ENCODE assay signal across 28 cellular contexts in genomic region chr7:73345538-73345937, GRCh38. TPM values are rescaled to one million over a fixed set of nuclear protein-coding genes. Genes with fewer than 3 reads are reported as not detected.
"Had no signal": no experiment of that assay in that cellular context is flagged by ENCODE, and none has a peak within 500 bp of the region (broad histone marks: within the 10 kb centered on the region; RNA-seq: fewer than 3 reads in every experiment).

No MANE protein-coding gene starts in this region.

- H3K9ac ChIP-seq: parathyroid adenoma had no signal

- H3K36me3 Mint-ChIP-seq: immature natural killer cell, natural killer cell, T-cell had no signal

- H3K27ac ChIP-seq: lower lobe of right lung, parathyroid adenoma, suprapubic skin, tibial artery, upper lobe of right lung had no signal

- FAIRE-seq: bronchial epithelial cell, kidney had no signal

- DNase-seq: activated B cell treated with CpG ODN at 0.5 μM for 24 hours; activated CD4-positive, alpha-beta T cell treated with anti-CD3 and anti-CD28 coated beads, Interleukin-2, amount 50 U/mL, for 1 hour; activated CD8-positive, alpha-beta T cell treated with anti-CD3 and anti-CD28 coated beads for 36 hours; activated gamma-delta T cell treated with Interleukin-2 at 50 U/mL for 16 hours; activated naive CD4-positive, alpha-beta T cell treated with anti-CD3 and anti-CD28 coated beads, Interleukin-2, amount 50 U/mL, for 16 hours; activated T-cell treated with anti-CD3 and anti-CD28 coated beads, Interleukin-2, amount 50 U/mL, for 4 hours; endodermal cell; foreskin fibroblast; head of caudate nucleus; hypothalamus; immature natural killer cell; kidney; lower lobe of right lung; mesenchymal stem cell; natural killer cell; right cardiac atrium; stimulated activated naive CD4-positive, alpha-beta T cell; T-cell; tibial artery; upper lobe of right lung had no signal

- H3K9me3 ChIP-seq: lower lobe of right lung, suprapubic skin, tibial artery, upper lobe of right lung had no signal

- H3K36me3 ChIP-seq: lower lobe of right lung, suprapubic skin, tibial artery, upper lobe of right lung had no signal

- H3K79me2 ChIP-seq: parathyroid adenoma had no signal

- H3K4me1 ChIP-seq: lower lobe of right lung, parathyroid adenoma, upper lobe of right lung had no signal

- H3K27ac Mint-ChIP-seq: activated B cell treated with CpG ODN at 0.5 μM for 24 hours; activated CD8-positive, alpha-beta T cell treated with anti-CD3 and anti-CD28 coated beads for 36 hours; activated T-helper 17 cell treated with anti-CD3 and anti-CD28 coated beads, Interleukin-2, amount 50 U/mL, for 72 hours; dendritic cell treated with granulocyte-macrophage colony-stimulating factor and Interleukin-4, amounts not matched to agents 40 ng/mL and 50 ng/mL, for 4 days; endodermal cell; immature natural killer cell; natural killer cell; T-cell had no signal

- H3K4me3 Mint-ChIP-seq: activated B cell treated with CpG ODN at 0.5 μM for 24 hours; activated CD8-positive, alpha-beta T cell treated with anti-CD3 and anti-CD28 coated beads for 36 hours; activated T-cell treated with anti-CD3 and anti-CD28 coated beads, Interleukin-2, amount 50 U/mL, for 4 hours; activated T-helper 17 cell treated with anti-CD3 and anti-CD28 coated beads, Interleukin-2, amount 50 U/mL, for 72 hours; central memory CD8-positive, alpha-beta T cell; dendritic cell treated with granulocyte-macrophage colony-stimulating factor and Interleukin-4, amounts not matched to agents 40 ng/mL and 50 ng/mL, for 4 days; endodermal cell; immature natural killer cell; natural killer cell; T-cell had no signal

- H3K27me3 ChIP-seq: upper lobe of right lung had no signal

- H2AFZ ChIP-seq: parathyroid adenoma had no signal

- H3K4me1 Mint-ChIP-seq: activated B cell treated with CpG ODN at 0.5 μM for 24 hours; activated T-helper 17 cell treated with anti-CD3 and anti-CD28 coated beads, Interleukin-2, amount 50 U/mL, for 72 hours; central memory CD8-positive, alpha-beta T cell; immature natural killer cell; natural killer cell; T-cell had no signal

- ATAC-seq: activated CD8-positive, alpha-beta T cell treated with anti-CD3 and anti-CD28 coated beads for 36 hours; activated T-cell treated with anti-CD3 and anti-CD28 coated beads, Interleukin-2, amount 50 U/mL, for 4 hours; activated T-helper 17 cell treated with anti-CD3 and anti-CD28 coated beads, Interleukin-2, amount 50 U/mL, for 72 hours; esophagus mucosa; lower lobe of right lung; natural killer cell; right cardiac atrium; T-cell; upper lobe of right lung had no signal

- H3K9me3 Mint-ChIP-seq: activated B cell treated with CpG ODN at 0.5 μM for 24 hours; activated CD8-positive, alpha-beta T cell treated with anti-CD3 and anti-CD28 coated beads for 36 hours; activated T-cell treated with anti-CD3 and anti-CD28 coated beads, Interleukin-2, amount 50 U/mL, for 4 hours; activated T-helper 17 cell treated with anti-CD3 and anti-CD28 coated beads, Interleukin-2, amount 50 U/mL, for 72 hours; central memory CD8-positive, alpha-beta T cell; dendritic cell treated with granulocyte-macrophage colony-stimulating factor and Interleukin-4, amounts not matched to agents 40 ng/mL and 50 ng/mL, for 4 days; endodermal cell; immature natural killer cell; natural killer cell; T-cell had no signal

- H3K4me3 ChIP-seq: lower lobe of right lung, suprapubic skin, tibial artery, upper lobe of right lung had no signal

RNA-seq across cellular contexts. Expression of gene FKBP6, which starts 17.6 kb away (rescaled TPM):
- total RNA-seq: activated B cell treated with CpG ODN at 0.5 μM for 24 hours; activated CD8-positive, alpha-beta T cell treated with anti-CD3 and anti-CD28 coated beads for 36 hours; activated T-cell treated with anti-CD3 and anti-CD28 coated beads, Interleukin-2, amount 50 U/mL, for 4 hours; activated T-helper 17 cell treated with anti-CD3 and anti-CD28 coated beads, Interleukin-2, amount 50 U/mL, for 72 hours; bronchial epithelial cell; endodermal cell; esophagus mucosa; natural killer cell; right cardiac atrium; suprapubic skin; T-cell; T-helper 2 cell treated with Interferon-gamma antibody and Interleukin-4, amounts not matched to agents 100 ng/mL and 5 ng/mL, for 36 hours; upper lobe of right lung had no signal
- polyA plus RNA-seq: immature natural killer cell, right cardiac atrium had no signal

RNA-seq across cellular contexts. Expression of gene TRIM50, which starts 17.7 kb away (rescaled TPM):
- total RNA-seq: activated B cell treated with CpG ODN at 0.5 μM for 24 hours; activated CD8-positive, alpha-beta T cell treated with anti-CD3 and anti-CD28 coated beads for 36 hours; activated T-cell treated with anti-CD3 and anti-CD28 coated beads, Interleukin-2, amount 50 U/mL, for 4 hours; activated T-helper 17 cell treated with anti-CD3 and anti-CD28 coated beads, Interleukin-2, amount 50 U/mL, for 72 hours; bronchial epithelial cell; esophagus mucosa; lower lobe of right lung; natural killer cell; T-cell; T-helper 2 cell treated with Interferon-gamma antibody and Interleukin-4, amounts not matched to agents 100 ng/mL and 5 ng/mL, for 36 hours had no signal
- polyA plus RNA-seq: immature natural killer cell had no signal
